In the genomic region with DNA sequence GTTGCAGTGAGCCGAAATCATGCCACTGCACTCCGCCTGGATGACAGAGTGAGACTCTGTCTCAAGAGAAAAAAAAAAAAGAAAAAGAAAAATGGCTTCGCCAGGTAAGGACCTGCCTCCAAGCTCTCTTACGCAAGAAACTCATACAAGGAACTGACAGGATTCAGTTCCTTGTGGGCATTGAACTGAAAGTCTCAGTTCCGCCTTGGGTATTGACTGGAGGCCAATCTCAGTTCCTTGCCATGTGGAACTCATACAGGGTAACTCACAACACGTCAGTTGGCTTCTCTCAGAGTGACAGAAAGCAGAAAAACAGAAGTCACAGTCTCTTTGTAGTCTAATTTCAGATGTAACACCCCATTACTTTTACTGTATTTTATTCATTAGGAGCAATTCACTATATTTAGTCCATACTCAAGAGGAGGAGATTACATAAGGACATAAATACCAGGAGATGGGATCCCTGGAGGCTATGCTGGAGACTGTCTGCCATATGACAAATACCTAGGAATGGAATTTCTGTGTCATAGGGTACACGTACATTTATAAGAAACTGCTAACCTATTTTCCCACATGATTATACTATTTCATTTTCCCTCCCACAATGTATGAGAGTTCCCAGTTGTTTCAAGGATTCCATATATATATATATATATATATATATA, we compare ENCODE assay signal across 8 cellular contexts. TPM values are rescaled to one million over a fixed set of nuclear protein-coding genes. Genes with fewer than 3 reads are reported as not detected.
DNase-seq lines count a peak whose midpoint lies in the region; ATAC-seq and FAIRE-seq lines count a peak whose summit lies in the region.

No MANE protein-coding gene starts in this region.

- no peaks in the 10 kb centered on the region for H3K9me3 Mint-ChIP-seq in activated naive CD4-positive, alpha-beta T cell treated with anti-CD3 and anti-CD28 coated beads, Interleukin-2, amount 10 ng/mL, durations not matched to agents 7 days and 5 days

- H2BK5ac ChIP-seq in trophoblast cell (ENCODE audit: low read depth, low read length, poor library complexity), result no peak overlapping the region

- H3K4me3 ChIP-seq in trophoblast cell (ENCODE audit: low read depth, low read length), result no peak overlapping the region

- no peaks in the 10 kb centered on the region for H3K27me3 ChIP-seq in trophoblast cell (ENCODE audit: insufficient read depth, low read length)

- no peaks in the 10 kb centered on the region for H3K4me1 Mint-ChIP-seq in activated naive CD4-positive, alpha-beta T cell treated with anti-CD3 and anti-CD28 coated beads, Interleukin-2, amount 10 ng/mL, durations not matched to agents 7 days and 5 days

- no peaks in the 10 kb centered on the region for H3K4me1 ChIP-seq in trophoblast cell (ENCODE audit: control insufficient read depth in 1 of 2, insufficient read depth in 2 of 2, low read length in 2 of 2)

- no peaks in the 10 kb centered on the region for H3K36me3 ChIP-seq in trophoblast cell (ENCODE audit: control insufficient read depth in 1 of 2, insufficient read depth in 2 of 2, low read length in 2 of 2)

- WGBS in trophoblast cell (ENCODE audit: extremely low coverage, insufficient coverage, insufficient read length), result no CpG with 5 or more reads among the region's 7 CpGs

- H3K4me3 Mint-ChIP-seq in activated naive CD4-positive, alpha-beta T cell treated with anti-CD3 and anti-CD28 coated beads, Interleukin-2, amount 10 ng/mL, durations not matched to agents 7 days and 5 days, result no peak overlapping the region

- H3K9ac ChIP-seq in trophoblast cell (ENCODE audit: low read length), result no peak overlapping the region

- ATAC-seq in HG02970 (IDR thresholded peaks at IDR 0.05; ENCODE audit: low FRiP score, unreplicated experiment), result peak; percentile 87

- no peak overlapping the region for H4K8ac ChIP-seq in trophoblast cell (ENCODE audit: low read depth, low read length)

- no peak overlapping the region for H3K4ac ChIP-seq in trophoblast cell (ENCODE audit: low read depth, low read length)

- H3K14ac ChIP-seq in trophoblast cell (ENCODE audit: low read length), result no peak overlapping the region

- peaks cover 2% of the 10 kb centered on the region for H3K79me1 ChIP-seq in trophoblast cell (ENCODE audit: low read length)

- H2BK12ac ChIP-seq in trophoblast cell (ENCODE audit: low read length), result peak overlapping the region; percentile 36

- H3K27ac ChIP-seq in trophoblast cell (ENCODE audit: low read depth, low read length), result no peak overlapping the region

- H3K27me3 Mint-ChIP-seq in activated naive CD4-positive, alpha-beta T cell treated with anti-CD3 and anti-CD28 coated beads, Interleukin-2, amount 10 ng/mL, durations not matched to agents 7 days and 5 days, result peaks cover 11% of the 10 kb centered on the region

- no peak overlapping the region for H2AFZ ChIP-seq in trophoblast cell (ENCODE audit: insufficient read depth, low read length, poor library complexity)

- H3K18ac ChIP-seq in trophoblast cell (ENCODE audit: low read length), result no peak overlapping the region

- FAIRE-seq in RCC 7860 (lab: Jason Lieb, UNC), result no peak

- no peak overlapping the region for H3K23ac ChIP-seq in trophoblast cell (ENCODE audit: low read length)

- H4K91ac ChIP-seq in trophoblast cell (ENCODE audit: low read depth, low read length), result no peak overlapping the region

- no peak overlapping the region for H3K27ac Mint-ChIP-seq in activated naive CD4-positive, alpha-beta T cell treated with anti-CD3 and anti-CD28 coated beads, Interleukin-2, amount 10 ng/mL, durations not matched to agents 7 days and 5 days

- peaks cover 1% of the 10 kb centered on the region for H3K9me3 ChIP-seq in trophoblast cell (ENCODE audit: insufficient read depth, low read depth, low read length)

- no peak overlapping the region for H4K12ac ChIP-seq in trophoblast cell (ENCODE audit: low read depth, low read length)

- no peak overlapping the region for H2BK120ac ChIP-seq in trophoblast cell (ENCODE audit: insufficient read depth, low read length, poor library complexity)

- CTCF ChIA-PET in activated naive CD4-positive, alpha-beta T cell treated with anti-CD3 and anti-CD28 coated beads, Interleukin-2, amount 10 ng/mL, durations not matched to agents 7 days and 5 days (lab: Charles Lee), result no interaction called here

- DNase-seq in GM19238 (ENCODE audit: insufficient read length, low spot score) (peak; percentile 35), RCC 7860 (ENCODE audit: low spot score) (peak; percentile 34), trophoblast cell (peak; percentile 89 to 95), AG08396 (ENCODE audit: low spot score) (no peak), GF-D8 (lab: John Stamatoyannopoulos, UW) (no peak)
- no peak for DNase-seq in stimulated activated CD4-positive, alpha-beta T cell treated with anti-CD3 and anti-CD28 coated beads, Interleukin-1b, Interleukin-23, amount 100 ng/mL, for 48 hours
- no peak for DNase-seq in activated naive CD4-positive, alpha-beta T cell treated with anti-CD3 and anti-CD28 coated beads, Interleukin-2, amount 10 ng/mL, durations not matched to agents 7 days and 5 days

- no peak overlapping the region for H3K4me2 ChIP-seq in trophoblast cell (ENCODE audit: low read length)

- no peak overlapping the region for H2AK5ac ChIP-seq in trophoblast cell (ENCODE audit: low read length)

- no peaks in the 10 kb centered on the region for H3K36me3 Mint-ChIP-seq in activated naive CD4-positive, alpha-beta T cell treated with anti-CD3 and anti-CD28 coated beads, Interleukin-2, amount 10 ng/mL, durations not matched to agents 7 days and 5 days

- H3K79me2 ChIP-seq in trophoblast cell (ENCODE audit: control insufficient read depth, insufficient read depth, low read length, poor library complexity), result no peaks in the 10 kb centered on the region

RNA-seq across cellular contexts. Expression of a gene that starts 11.4 kb away (rescaled TPM):
- polyA plus RNA-seq in trophoblast cell (2013), result 25.3 and 26.0 TPM in 2 replicates

RNA-seq across cellular contexts. Expression of a gene that starts 16.7 kb away (rescaled TPM):
- polyA plus RNA-seq in trophoblast cell (2013), result 7.4 and 8.6 TPM in 2 replicates

Comparison
In these comparisons a context has a peak if more than half of its experiments do, and no peak if none do; other contexts are left out.
1. DNase-seq: peak in GM19238 (single experiment), RCC 7860 (single experiment) and trophoblast cell (2 of 2); none in AG08396 (single experiment), stimulated activated CD4-positive, alpha-beta T cell treated with anti-CD3 and anti-CD28 coated beads, Interleukin-1b, Interleukin-23, amount 100 ng/mL, for 48 hours (single experiment), activated naive CD4-positive, alpha-beta T cell treated with anti-CD3 and anti-CD28 coated beads, Interleukin-2, amount 10 ng/mL, durations not matched to agents 7 days and 5 days (single experiment) and GF-D8 (single experiment).